30 cellular contexts compared by ENCODE assay signal in the genomic region with DNA sequence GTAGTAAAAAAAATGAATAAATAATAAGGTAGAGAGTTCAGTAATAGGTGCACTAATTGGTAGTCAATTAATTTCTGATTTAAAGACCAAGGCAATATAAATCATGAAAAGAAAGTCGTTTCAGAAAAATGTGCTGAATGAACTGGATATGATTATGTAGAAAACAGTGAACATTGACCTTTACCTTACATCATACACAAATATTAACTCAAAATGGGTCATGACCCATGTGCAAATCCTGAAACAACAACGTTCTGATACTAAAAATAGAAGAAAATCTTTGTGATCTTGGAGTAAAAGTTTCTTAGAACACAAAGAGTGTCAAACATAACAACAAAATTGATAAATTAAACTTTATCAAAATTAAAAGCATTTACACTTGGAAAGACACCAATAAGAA. TPM values are rescaled to one million over a fixed set of nuclear protein-coding genes. Genes with fewer than 3 reads are reported as not detected.
DNase-seq lines count a peak whose midpoint lies in the region; ATAC-seq, FAIRE-seq and TF ChIP-seq lines count a peak whose summit lies in the region.
"Had no signal": no experiment of that assay in that cellular context is flagged by ENCODE, and none has a peak within 500 bp of the region (broad histone marks: within the 10 kb centered on the region; RNA-seq: fewer than 3 reads in every experiment).

No MANE protein-coding gene starts in this region.

- no peaks in the 10 kb centered on the region for H4K20me1 ChIP-seq in HepG2 (ENCODE audit: insufficient read depth, low read length)
- H4K20me1 ChIP-seq in PC-9 (ENCODE audit: insufficient read depth), result no peaks in the 10 kb centered on the region
- H4K20me1 ChIP-seq: BLaER1 had no signal

- TF ChIP-seq CTCF in HepG2 (CRISPR knock-in tag; IDR thresholded peaks at IDR 0.05), result no peak
- TF ChIP-seq CTCF in right lobe of liver (IDR thresholded peaks at IDR 0.05), result no peak
- no peak for TF ChIP-seq CTCF in PC-9 (conservative IDR thresholded peaks at IDR 0.05)
- no peak for TF ChIP-seq CTCF in choroid plexus epithelial cell (conservative IDR thresholded peaks at IDR 0.05; ENCODE audit: low read depth, low read length)
- no peak for TF ChIP-seq CTCF in MCF 10A (IDR thresholded peaks at IDR 0.05; ENCODE audit: unreplicated experiment)

- H3K4me2 ChIP-seq in HepG2 (ENCODE audit: low read depth, low read length) (no peak overlapping the region), PC-9 (no peak overlapping the region)
- H3K4me2 ChIP-seq: BLaER1 had no signal

- H3K27ac Mint-ChIP-seq in MCF 10A (ENCODE audit: low read depth, unreplicated experiment), result no peak overlapping the region
- H3K27ac Mint-ChIP-seq: CD14-positive monocyte; CD4-positive, alpha-beta memory T cell; CD4-positive, CD25-positive, alpha-beta regulatory T cell; CD8-positive, alpha-beta memory T cell had no signal

- no TSS peak for BruUV-seq in HepG2 (replicated peaks; lab: Mats Ljungman, UMichigan)
- no TSS peak for BruUV-seq in PC-9 (replicated peaks; lab: Mats Ljungman, UMichigan)
- no TSS peak for BruUV-seq in MCF 10A (replicated peaks; lab: Mats Ljungman, UMichigan)

- peaks cover 33% of the 10 kb centered on the region for H3K27me3 Mint-ChIP-seq in MCF 10A (ENCODE audit: insufficient read depth, unreplicated experiment)
- H3K27me3 Mint-ChIP-seq: CD4-positive, alpha-beta memory T cell; CD4-positive, CD25-positive, alpha-beta regulatory T cell; CD8-positive, alpha-beta memory T cell had no signal

- no peaks in the 10 kb centered on the region for H3K27me3 ChIP-seq in HepG2 (ENCODE audit: control insufficient read depth in 1 of 2, insufficient read depth in 2 of 2, low read length in 2 of 2)
- no peaks in the 10 kb centered on the region for H3K27me3 ChIP-seq in right lobe of liver
- no peaks in the 10 kb centered on the region for H3K27me3 ChIP-seq in PC-9 (ENCODE audit: insufficient read depth, low read depth)
- no peaks in the 10 kb centered on the region for H3K27me3 ChIP-seq in right cardiac atrium (ENCODE audit: control insufficient read depth, insufficient read depth)
- H3K27me3 ChIP-seq: BE2C, BLaER1 had no signal

- intact Hi-C loops in HepG2 (cut with micrococcal nuclease; ENCODE audit: unreplicated experiment), result no loop called here
- intact Hi-C loops in right lobe of liver (cut with DNase I), result no loop called here
- intact Hi-C loops in PC-9 (cut with micrococcal nuclease; ENCODE audit: unreplicated experiment), result no loop called here
- intact Hi-C loops in MCF 10A (cut with micrococcal nuclease), result no loop called here
- intact Hi-C loops in right cardiac atrium (cut with DNase I), result no loop called here

- in situ Hi-C loops in HepG2 (cut with HindIII; ENCODE audit: extremely low pct_ligation_motif_present, low pct_unique_long_range_greater_than_20kb), result no loop called here

- no peaks in the 10 kb centered on the region for H3K79me2 ChIP-seq in HepG2 (ENCODE audit: insufficient read depth, low read length)
- H3K79me2 ChIP-seq in PC-9 (ENCODE audit: low read depth), result no peaks in the 10 kb centered on the region

- peaks cover 5% of the 10 kb centered on the region for H3K4me1 Mint-ChIP-seq in MCF 10A (ENCODE audit: insufficient read depth, unreplicated experiment)
- H3K4me1 Mint-ChIP-seq: CD14-positive monocyte; CD4-positive, alpha-beta memory T cell; CD4-positive, CD25-positive, alpha-beta regulatory T cell; CD8-positive, alpha-beta memory T cell had no signal

- POLR2A ChIA-PET in HepG2 (lab: Yijun Ruan, JAX), result no interaction called here
- POLR2A ChIA-PET in PC-9 (lab: Charles Lee; ENCODE audit: unreplicated experiment), result no interaction called here
- POLR2A ChIA-PET in MCF 10A (lab: Yijun Ruan, JAX), result no interaction called here

- TF ChIP-seq RAD21 in HepG2 (CRISPR knock-in tag; IDR thresholded peaks at IDR 0.05), result no peak

- no peaks in the 10 kb centered on the region for H3F3A ChIP-seq in PC-9 (ENCODE audit: insufficient read depth, low read depth)

- no peak for ATAC-seq in HepG2
- ATAC-seq in right lobe of liver, result no peak
- no peak for ATAC-seq in right cardiac atrium
- ATAC-seq: GM12878 had no signal

- no peaks in the 10 kb centered on the region for H3K36me3 Mint-ChIP-seq in MCF 10A (ENCODE audit: insufficient read depth, unreplicated experiment)
- H3K36me3 Mint-ChIP-seq: CD14-positive monocyte; CD4-positive, alpha-beta memory T cell; CD4-positive, CD25-positive, alpha-beta regulatory T cell; CD8-positive, alpha-beta memory T cell had no signal

- H3K4me1 ChIP-seq in HepG2 (ENCODE audit: insufficient read depth, low read length) (no peaks in the 10 kb centered on the region), right lobe of liver (no peaks in the 10 kb centered on the region), PC-9 (replicated peaks; ENCODE audit: insufficient read depth) (no peaks in the 10 kb centered on the region), right cardiac atrium (ENCODE audit: control insufficient read depth, insufficient read depth, low read length) (no peaks in the 10 kb centered on the region)
- H3K4me1 ChIP-seq: BE2C, BLaER1, Caco-2 had no signal

- no peak for FAIRE-seq in HepG2 (lab: Jason Lieb, UNC)
- FAIRE-seq: GM12878, GM12892, GM18507, GM19239 had no signal

- no peaks in the 10 kb centered on the region for H3K9me3 Mint-ChIP-seq in MCF 10A (ENCODE audit: unreplicated experiment)
- H3K9me3 Mint-ChIP-seq: CD14-positive monocyte had no signal

- H3K4me3 ChIP-seq in HepG2 (replicated peaks in 1 of 3; ENCODE audit: insufficient read depth in 1 of 3, low read depth in 2 of 3, low read length in 3 of 3) (no peak overlapping the region), right lobe of liver (no peak overlapping the region), PC-9 (no peak overlapping the region), choroid plexus epithelial cell (ENCODE audit: low read depth, low read length) (no peak overlapping the region), right cardiac atrium (ENCODE audit: low read length) (no peak overlapping the region)
- H3K4me3 ChIP-seq: BLaER1, GM12878 had no signal

- no peak overlapping the region for H2AFZ ChIP-seq in HepG2 (ENCODE audit: low read length)
- peak overlapping the region; percentile 55; the same call in 1 of the 2 replicates for H2AFZ ChIP-seq in PC-9

- DNase-seq in HepG2 (ENCODE audit: low spot score) (peak; percentile 3), right lobe of liver (no peak), DMS53 (lab: John Stamatoyannopoulos, UW) (peak; percentile 39), PC-9 (no peak), choroid plexus epithelial cell (ENCODE audit: low read depth) (peak; percentile 42), MCF 10A (ENCODE audit: unreplicated experiment) (no peak), right cardiac atrium (no peak), COLO668 (lab: John Stamatoyannopoulos, UW; ENCODE audit: unreplicated experiment) (no peak)
- DNase-seq: 8988T; ACHN; BE2C; C1 segment of cervical spinal cord; Caco-2; Calu3; CD4-positive, alpha-beta memory T cell; CD4-positive, CD25-positive, alpha-beta regulatory T cell; CD8-positive, alpha-beta memory T cell; DMS 273 treated with DMSO at 0.1 percent for 48 hours; DMS153; DMS79; DND-41; EL; GDM1 had no signal

- CTCF ChIA-PET in HepG2 (lab: Yijun Ruan, JAX; ENCODE audit: low intra/inter-chr PET ratio, low total read pairs) (no interaction called here), PC-9 (lab: Charles Lee) (no interaction called here), MCF 10A (lab: Yijun Ruan, JAX) (interaction anchor here (0.6 kb wide), 1 partner anchor 1386 kb away, joined by 3 read pairs; no protein-coding TSS in a partner anchor)

- 0% methylated on average over 2 of the region's 2 CpGs for WGBS in HepG2 (ENCODE audit: low lambda C conversion rate)
- WGBS in right lobe of liver (ENCODE audit: insufficient coverage, low coverage, low lambda C conversion rate, missing lambda C conversion rate), result 9% methylated on average over 2 of the region's 2 CpGs
- WGBS in right cardiac atrium, result 33% methylated on average over 2 of the region's 2 CpGs

- no peak for TF ChIP-seq EP300 in HepG2 (IDR thresholded peaks at IDR 0.05; ENCODE audit: low read depth in 2 of 2, low read length in 2 of 2)
- no peak for TF ChIP-seq EP300 in HepG2 (CRISPR knock-in tag; IDR thresholded peaks at IDR 0.05; ENCODE audit: borderline replicate concordance)

- H3K27ac ChIP-seq in HepG2 (ENCODE audit: extremely low read length, insufficient read depth, low read length) (no peak overlapping the region), right lobe of liver (no peak overlapping the region), PC-9 (no peak overlapping the region), right cardiac atrium (ENCODE audit: low read length) (no peak overlapping the region)
- H3K27ac ChIP-seq: BLaER1 had no signal

- no peak overlapping the region for H3K9ac ChIP-seq in HepG2 (ENCODE audit: insufficient read depth, low read depth, low read length)
- H3K9ac ChIP-seq: BLaER1 had no signal

- no peak overlapping the region for H3K4me3 Mint-ChIP-seq in MCF 10A (ENCODE audit: unreplicated experiment)
- H3K4me3 Mint-ChIP-seq: CD14-positive monocyte; CD4-positive, alpha-beta memory T cell; CD4-positive, CD25-positive, alpha-beta regulatory T cell; CD8-positive, alpha-beta memory T cell had no signal

- H3K9me2 ChIP-seq in PC-9 (ENCODE audit: insufficient read depth), result no peaks in the 10 kb centered on the region; the same call in 1 of the 2 replicates

- H3K36me3 ChIP-seq in HepG2 (replicated peaks in 1 of 2; ENCODE audit: control insufficient read depth in 1 of 2, insufficient read depth in 2 of 2, low read length in 2 of 2) (no peaks in the 10 kb centered on the region), right lobe of liver (no peaks in the 10 kb centered on the region), PC-9 (ENCODE audit: low read depth) (no peaks in the 10 kb centered on the region)
- H3K36me3 ChIP-seq: BE2C, BLaER1 had no signal

- TF ChIP-seq POLR2A in HepG2 (IDR thresholded peaks at IDR 0.05; ENCODE audit: insufficient read depth in 1 of 2, low read depth in 2 of 2, low read length in 2 of 2) (no peak), right lobe of liver (IDR thresholded peaks at IDR 0.05) (no peak)

- H3K9me3 ChIP-seq in HepG2 (ENCODE audit: low read length) (no peaks in the 10 kb centered on the region), right lobe of liver (no peaks in the 10 kb centered on the region), PC-9 (ENCODE audit: insufficient read depth, low read depth) (no peaks in the 10 kb centered on the region; the same call in none of the 2 replicates), right cardiac atrium (ENCODE audit: control insufficient read depth, low read length) (no peaks in the 10 kb centered on the region)
- H3K9me3 ChIP-seq: BE2C, BLaER1, Caco-2 had no signal

RNA-seq across cellular contexts. Expression of gene COL11A1, which starts 39.1 kb away (rescaled TPM):
- total RNA-seq in HepG2 (2016; rRNA removed; fragmentation: Illumina TruSeq; extraction: Trizol), result not detected in 2 replicates
- total RNA-seq in HepG2 (2016; cell fraction: cytosol; rRNA removed; fragmentation: Illumina TruSeq; extraction: Trizol; ENCODE audit: low read depth), result not detected in 2 replicates
- not detected in 2 replicates for total RNA-seq in HepG2 (2016; cell fraction: insoluble cytoplasmic fraction; rRNA removed; fragmentation: Illumina TruSeq; extraction: Trizol)
- not detected in 2 replicates for total RNA-seq in HepG2 (2016; cell fraction: membrane; rRNA removed; fragmentation: Illumina TruSeq; extraction: Trizol)
- total RNA-seq in HepG2 (2016; cell fraction: nucleus; rRNA removed; fragmentation: Illumina TruSeq; extraction: Trizol), result not detected in 2 replicates
- not detected in 2 replicates for polyA plus RNA-seq in HepG2 (2011; rRNA removed)
- polyA plus RNA-seq in HepG2 (2011; cell fraction: cytosol; rRNA removed), result not detected in 2 replicates
- not detected in 2 replicates for polyA plus RNA-seq in HepG2 (2011; cell fraction: nucleus; rRNA removed)
- not detected in 2 replicates for polyA plus RNA-seq in HepG2 (2012)
- polyA plus RNA-seq in HepG2 (2016; cell fraction: cytosol; fragmentation: Illumina TruSeq; extraction: Trizol; ENCODE audit: low read depth), result not detected in 2 replicates
- polyA plus RNA-seq in HepG2 (2016; cell fraction: insoluble cytoplasmic fraction; fragmentation: Illumina TruSeq; extraction: Trizol; ENCODE audit: low read depth), result not detected in 2 replicates
- polyA plus RNA-seq in HepG2 (2016; cell fraction: membrane; fragmentation: Illumina TruSeq; extraction: Trizol; ENCODE audit: low read depth), result not detected in 2 replicates
- polyA plus RNA-seq in HepG2 (2016; cell fraction: nucleus; fragmentation: Illumina TruSeq; extraction: Trizol; ENCODE audit: insufficient read depth, low read depth), result not detected in 2 replicates
- not detected in 2 replicates for polyA minus RNA-seq in HepG2 (2011; rRNA and poly(A)+ RNA removed; ENCODE audit: low replicate concordance)
- not detected in 2 replicates for polyA minus RNA-seq in HepG2 (2011; cell fraction: cytosol; rRNA and poly(A)+ RNA removed)
- not detected in 2 replicates for polyA minus RNA-seq in HepG2 (2011; cell fraction: nucleus; rRNA and poly(A)+ RNA removed)
- total RNA-seq in right lobe of liver, result under 1 TPM in 1 of 6 experiments, not detected in 5; 0.31 TPM
- not detected in 2 replicates for total RNA-seq in PC-9 (2021)
- total RNA-seq in MCF 10A (2022), result not detected in 2 replicates
- not detected for total RNA-seq in right cardiac atrium
- 0.05 TPM for polyA plus RNA-seq in right cardiac atrium
- total RNA-seq: Caco-2; Calu3; CD4-positive, alpha-beta memory T cell; CD4-positive, CD25-positive, alpha-beta regulatory T cell; CD8-positive, alpha-beta memory T cell; Daoy; GM12878 had no signal
- polyA plus RNA-seq: CD14-positive monocyte; CD4-positive, alpha-beta memory T cell; CD4-positive, CD25-positive, alpha-beta regulatory T cell; CD8-positive, alpha-beta memory T cell had no signal

Comparison
In these comparisons a context has a peak if more than half of its experiments do, and no peak if none do; other contexts are left out.
1. DNase-seq: peak in HepG2 (single experiment), DMS53 (single experiment) and choroid plexus epithelial cell (single experiment); none in right lobe of liver (0 of 3), PC-9 (0 of 2), MCF 10A (single experiment), right cardiac atrium (0 of 3) and COLO668 (single experiment).